9 cellular contexts compared by ENCODE assay signal in the genomic region with DNA sequence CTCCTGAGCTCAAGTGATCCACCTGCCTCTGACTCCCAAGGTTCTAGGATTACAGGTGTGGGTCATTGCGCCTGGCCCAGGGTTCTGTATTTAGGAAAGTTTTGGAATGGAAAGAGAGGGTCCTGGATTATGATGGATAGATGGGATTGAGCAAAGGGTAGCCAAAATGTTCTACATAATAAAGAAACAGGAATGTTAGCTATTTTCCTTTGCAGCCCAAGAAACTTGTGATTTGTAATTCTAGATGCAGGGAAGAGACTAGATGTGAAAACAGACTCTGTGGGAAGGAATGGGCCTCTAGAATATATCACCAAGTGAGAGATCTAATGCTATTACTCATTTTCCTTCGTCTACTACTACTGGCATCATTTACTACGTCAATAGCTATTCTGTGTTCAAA.
"Had no signal": no experiment of that assay in that cellular context is flagged by ENCODE, and none has a peak within 500 bp of the region (broad histone marks: within the 10 kb centered on the region; RNA-seq: fewer than 3 reads in every experiment).

No MANE protein-coding gene starts in this region.

- H3K4me1 ChIP-seq: HAP-1 had no signal

- H3K4me2 ChIP-seq: KMS-11 had no signal

- H3K27ac ChIP-seq: HL-60, KMS-11 had no signal

- FAIRE-seq: H54, HepG2 had no signal

- H3K9me3 Mint-ChIP-seq: HFFc6, IgD-negative memory B cell had no signal

- H3K9ac ChIP-seq: KMS-11 had no signal

- H3K36me3 ChIP-seq: HAP-1 had no signal

- DNase-seq: GOT3, HFFc6, KBM-7 had no signal

- H3K9me3 ChIP-seq: HAP-1 had no signal

- H3K4me3 ChIP-seq: HAP-1 had no signal

- H3K4me3 Mint-ChIP-seq: HFFc6, IgD-negative memory B cell had no signal

- H3K4me1 Mint-ChIP-seq: IgD-negative memory B cell had no signal

- H3K27ac Mint-ChIP-seq: HFFc6, IgD-negative memory B cell had no signal
